In the genomic region with DNA sequence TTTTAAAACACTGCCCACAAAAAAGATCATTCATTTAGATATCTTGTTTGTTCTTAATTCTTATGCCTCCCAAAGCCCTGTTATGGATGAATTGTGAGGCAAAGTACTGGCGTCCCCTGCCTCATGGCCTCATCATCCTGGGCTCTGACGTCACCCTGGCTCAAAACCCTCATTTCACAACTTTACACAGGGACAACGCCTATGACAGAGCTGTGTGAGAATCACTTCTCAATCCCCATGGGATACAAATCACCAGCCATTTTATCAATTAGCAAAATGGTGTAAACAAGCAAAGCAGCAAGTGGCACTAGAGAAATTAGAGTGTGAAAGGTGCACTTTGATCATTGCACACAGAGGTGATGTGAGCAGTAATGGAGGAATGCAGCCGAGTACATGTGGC, we compare ENCODE assay signal across 19 cellular contexts. TPM values are rescaled to one million over a fixed set of nuclear protein-coding genes. Genes with fewer than 3 reads are reported as not detected.
DNase-seq lines count a peak whose midpoint lies in the region; ATAC-seq, FAIRE-seq and TF ChIP-seq lines count a peak whose summit lies in the region.
"Had no signal": no experiment of that assay in that cellular context is flagged by ENCODE, and none has a peak within 500 bp of the region (broad histone marks: within the 10 kb centered on the region; RNA-seq: fewer than 3 reads in every experiment).

No MANE protein-coding gene starts in this region.

- H3K27ac ChIP-seq in ACC112 (ENCODE audit: low read depth, low read length) (peak overlapping the region; percentile 91), left ventricle myocardium inferior (replicated peaks) (peak overlapping the region; percentile 70), ascending aorta (no peak overlapping the region)
- H3K27ac ChIP-seq: Peyer's patch had no signal

- H3K79me2 ChIP-seq in ACC112 (ENCODE audit: control insufficient read depth, insufficient read depth, low read length, unreplicated experiment), result no peaks in the 10 kb centered on the region

- no peak overlapping the region for H3K4me3 Mint-ChIP-seq in endothelial cell (ENCODE audit: unreplicated experiment)
- H3K4me3 Mint-ChIP-seq in stimulated activated effector memory CD8-positive, alpha-beta T cell treated with anti-CD3 and anti-CD28 coated beads, Interleukin-12 subunit alpha, Interleukin-12 subunit beta, amount 100 ng/mL, for 72 hours, result no peak overlapping the region
- H3K4me3 Mint-ChIP-seq: activated naive CD4-positive, alpha-beta T cell treated with anti-CD3 and anti-CD28 coated beads, Interleukin-2, amount 50 U/mL, for 24 hours; T-helper 17 cell had no signal

- peaks cover 17% of the 10 kb centered on the region for H3K9me3 ChIP-seq in left ventricle myocardium inferior (replicated peaks)
- H3K9me3 ChIP-seq in ascending aorta, result peaks cover 0 to 2% of the 10 kb centered on the region in 2 donors
- H3K9me3 ChIP-seq: A549, thoracic aorta had no signal

- TF ChIP-seq CTCF in bronchial epithelial cell (IDR thresholded peaks at IDR 0.05; ENCODE audit: insufficient read depth, low read length, severe bottlenecking) (no peak), left ventricle myocardium inferior (IDR thresholded peaks at IDR 0.05; ENCODE audit: borderline replicate concordance) (no peak), ascending aorta (IDR thresholded peaks at IDR 0.05) (no peak), endothelial cell (IDR thresholded peaks at IDR 0.05; ENCODE audit: unreplicated experiment) (no peak)

- peak; percentile 38 for DNase-seq in LHCN-M2 (ENCODE audit: low read depth)
- peak; percentile 59 for DNase-seq in bronchial epithelial cell (ENCODE audit: low read depth)
- no peak for DNase-seq in left ventricle myocardium inferior
- DNase-seq in ascending aorta (ENCODE audit: low spot score in 2 of 2), result no peak
- DNase-seq in endothelial cell (ENCODE audit: low spot score), result no peak
- no peak for DNase-seq in stimulated activated effector memory CD8-positive, alpha-beta T cell treated with anti-CD3 and anti-CD28 coated beads, Interleukin-12 subunit alpha, Interleukin-12 subunit beta, amount 100 ng/mL, for 72 hours (ENCODE audit: low spot score in 2 of 2)
- DNase-seq: CD4-positive, alpha-beta memory T cell; naive B cell; NCI-H2029 treated with DMSO at 0.1 percent for 48 hours; NCI-H524; Peyer's patch; T-helper 17 cell had no signal

- peaks cover 19% of the 10 kb centered on the region for H3K4me1 Mint-ChIP-seq in endothelial cell (ENCODE audit: unreplicated experiment)
- no peaks in the 10 kb centered on the region for H3K4me1 Mint-ChIP-seq in stimulated activated effector memory CD8-positive, alpha-beta T cell treated with anti-CD3 and anti-CD28 coated beads, Interleukin-12 subunit alpha, Interleukin-12 subunit beta, amount 100 ng/mL, for 72 hours
- H3K4me1 Mint-ChIP-seq: activated naive CD4-positive, alpha-beta T cell treated with anti-CD3 and anti-CD28 coated beads, Interleukin-2, amount 50 U/mL, for 24 hours; CD4-positive, alpha-beta memory T cell; naive B cell had no signal

- H3K27ac Mint-ChIP-seq in endothelial cell (ENCODE audit: unreplicated experiment), result no peak overlapping the region
- no peak overlapping the region for H3K27ac Mint-ChIP-seq in stimulated activated effector memory CD8-positive, alpha-beta T cell treated with anti-CD3 and anti-CD28 coated beads, Interleukin-12 subunit alpha, Interleukin-12 subunit beta, amount 100 ng/mL, for 72 hours
- H3K27ac Mint-ChIP-seq: activated naive CD4-positive, alpha-beta T cell treated with anti-CD3 and anti-CD28 coated beads, Interleukin-2, amount 50 U/mL, for 24 hours; CD4-positive, alpha-beta memory T cell; naive B cell; progenitor cell of endocrine pancreas; T-helper 17 cell had no signal

- H3K36me3 Mint-ChIP-seq in endothelial cell (ENCODE audit: low read depth, unreplicated experiment), result no peaks in the 10 kb centered on the region
- no peaks in the 10 kb centered on the region for H3K36me3 Mint-ChIP-seq in stimulated activated effector memory CD8-positive, alpha-beta T cell treated with anti-CD3 and anti-CD28 coated beads, Interleukin-12 subunit alpha, Interleukin-12 subunit beta, amount 100 ng/mL, for 72 hours
- H3K36me3 Mint-ChIP-seq: activated naive CD4-positive, alpha-beta T cell treated with anti-CD3 and anti-CD28 coated beads, Interleukin-2, amount 50 U/mL, for 24 hours; CD4-positive, alpha-beta memory T cell had no signal

- intact Hi-C loops in left ventricle myocardium inferior (cut with micrococcal nuclease), result no loop called here
- intact Hi-C loops in ascending aorta (cut with DNase I), result no loop called here

- FAIRE-seq in bronchial epithelial cell (lab: Jason Lieb, UNC), result no peak
- FAIRE-seq: A549 had no signal

- H3K27me3 ChIP-seq in ACC112 (ENCODE audit: insufficient read depth, low read length) (no peaks in the 10 kb centered on the region), bronchial epithelial cell (ENCODE audit: control insufficient read depth, insufficient read depth, low read length) (no peaks in the 10 kb centered on the region), left ventricle myocardium inferior (ENCODE audit: low read depth) (peaks cover 12% of the 10 kb centered on the region), ascending aorta (no peaks in the 10 kb centered on the region)
- H3K27me3 ChIP-seq: esophagus muscularis mucosa, Peyer's patch had no signal

- H3K36me3 ChIP-seq in ACC112 (ENCODE audit: insufficient read depth, low read length) (no peaks in the 10 kb centered on the region), bronchial epithelial cell (ENCODE audit: control insufficient read depth, insufficient read depth, low read length) (no peaks in the 10 kb centered on the region), left ventricle myocardium inferior (no peaks in the 10 kb centered on the region), ascending aorta (no peaks in the 10 kb centered on the region)
- H3K36me3 ChIP-seq: esophagus muscularis mucosa, Peyer's patch, thoracic aorta had no signal

- H3K4me1 ChIP-seq in ACC112 (ENCODE audit: control insufficient read depth, insufficient read depth, low read length, unreplicated experiment), result peaks cover 59% of the 10 kb centered on the region
- peaks cover 73% of the 10 kb centered on the region for H3K4me1 ChIP-seq in left ventricle myocardium inferior
- H3K4me1 ChIP-seq in ascending aorta, result peaks cover 0 to 3% of the 10 kb centered on the region in 2 donors
- H3K4me1 ChIP-seq: Peyer's patch had no signal

- ATAC-seq in stimulated activated effector memory CD8-positive, alpha-beta T cell treated with anti-CD3 and anti-CD28 coated beads, Interleukin-12 subunit alpha, Interleukin-12 subunit beta, amount 100 ng/mL, for 72 hours, result no peak
- ATAC-seq in HG03565 (IDR thresholded peaks at IDR 0.05; ENCODE audit: unreplicated experiment), result no peak
- ATAC-seq: T-helper 17 cell had no signal

- no peak overlapping the region; the same call in 1 of the 2 replicates for H3K4me3 ChIP-seq in ACC112 (ENCODE audit: low read depth, low read length)
- H3K4me3 ChIP-seq in bronchial epithelial cell (ENCODE audit: low read depth, low read length), result no peak overlapping the region
- H3K4me3 ChIP-seq in left ventricle myocardium inferior, result no peak overlapping the region
- H3K4me3 ChIP-seq in ascending aorta, result no peak overlapping the region
- H3K4me3 ChIP-seq: A549, esophagus muscularis mucosa, Peyer's patch, thoracic aorta had no signal

- H3K27me3 Mint-ChIP-seq in endothelial cell (ENCODE audit: unreplicated experiment), result no peaks in the 10 kb centered on the region
- H3K27me3 Mint-ChIP-seq: progenitor cell of endocrine pancreas had no signal

- peaks cover 4% of the 10 kb centered on the region for H3K9me3 Mint-ChIP-seq in endothelial cell (ENCODE audit: unreplicated experiment)
- peaks cover 2% of the 10 kb centered on the region for H3K9me3 Mint-ChIP-seq in stimulated activated effector memory CD8-positive, alpha-beta T cell treated with anti-CD3 and anti-CD28 coated beads, Interleukin-12 subunit alpha, Interleukin-12 subunit beta, amount 100 ng/mL, for 72 hours

- H2AFZ ChIP-seq in ACC112 (ENCODE audit: low read length, unreplicated experiment), result no peak overlapping the region

RNA-seq across cellular contexts. Expression of gene FHOD3, which starts 16.6 kb away (rescaled TPM):
- 8.5 and 8.7 TPM in 2 replicates for total RNA-seq in LHCN-M2 (2014; rRNA removed)
- polyA plus RNA-seq in LHCN-M2 (2012), result 3.3 TPM
- total RNA-seq in bronchial epithelial cell, result 8.8 and 15.8 TPM in 2 replicates
- 346 TPM for total RNA-seq in left ventricle myocardium inferior
- 12.7 TPM for total RNA-seq in ascending aorta
- 0.67 TPM for total RNA-seq in endothelial cell (ENCODE audit: unreplicated experiment)
- total RNA-seq: CD4-positive, alpha-beta memory T cell; T-helper 17 cell had no signal
- polyA plus RNA-seq: CD4-positive, alpha-beta memory T cell had no signal

Comparison
In these comparisons a context has a peak if more than half of its experiments do, and no peak if none do; other contexts are left out.
1. H3K27ac ChIP-seq: peak in ACC112 (single experiment) and left ventricle myocardium inferior (single experiment); none in ascending aorta (0 of 2).
2. DNase-seq: peak in LHCN-M2 (single experiment) and bronchial epithelial cell (single experiment); none in left ventricle myocardium inferior (single experiment), ascending aorta (0 of 2), endothelial cell (single experiment) and stimulated activated effector memory CD8-positive, alpha-beta T cell treated with anti-CD3 and anti-CD28 coated beads, Interleukin-12 subunit alpha, Interleukin-12 subunit beta, amount 100 ng/mL, for 72 hours (0 of 2).
3. RNA of gene FHOD3, which starts 16.6 kb away (total RNA-seq): 346 TPM in left ventricle myocardium inferior (single experiment); 8.8 to 15.8 TPM in bronchial epithelial cell, 12.7 TPM in ascending aorta (single experiment), 8.5 to 8.7 TPM in LHCN-M2 and 0.67 TPM in endothelial cell (single experiment); every median in the first group is over 10 times any median in the second.